In genomic region chr6:27810768-27811298, GRCh38 we compare ENCODE assay signal across 8 cellular contexts.
DNase-seq lines count a peak whose midpoint lies in the region; ATAC-seq and TF ChIP-seq lines count a peak whose summit lies in the region.

No MANE protein-coding gene starts in this region.

- no peaks in the 10 kb centered on the region for H3K36me3 Mint-ChIP-seq in CD4-positive, CD25-positive, alpha-beta regulatory T cell
- H3K36me3 Mint-ChIP-seq in brain, result no peaks in the 10 kb centered on the region

- no peak for TF ChIP-seq CTCF in brain (conservative IDR thresholded peaks at IDR 0.05)
- no peak for TF ChIP-seq CTCF in mucosa of descending colon (IDR thresholded peaks at IDR 0.05)

- H3K27me3 Mint-ChIP-seq in CD4-positive, CD25-positive, alpha-beta regulatory T cell, result peaks cover 6% of the 10 kb centered on the region
- H3K27me3 Mint-ChIP-seq in brain, result peaks cover 19% of the 10 kb centered on the region

- no peak for ATAC-seq in CD4-positive, CD25-positive, alpha-beta regulatory T cell (ENCODE audit: low read depth in 2 of 2)
- ATAC-seq in mucosa of descending colon (no peak), HG03457 (IDR thresholded peaks at IDR 0.05; ENCODE audit: unreplicated experiment) (no peak)

- peak overlapping the region; percentile 98 to 99 (median 98) for H3K27ac Mint-ChIP-seq in CD4-positive, CD25-positive, alpha-beta regulatory T cell
- H3K27ac Mint-ChIP-seq in brain, result peak overlapping the region; percentile 82 to 98 (median 96)

- H3K27me3 ChIP-seq in CD4-positive, CD25-positive, alpha-beta regulatory T cell (ENCODE audit: control insufficient read depth, insufficient read depth, low read length), result no peaks in the 10 kb centered on the region

- DNase-seq in CD4-positive, CD25-positive, alpha-beta regulatory T cell, result peak in 1 of 3 donors; percentile 69
- DNase-seq in M059J (ENCODE audit: low read depth), result peak; percentile 64
- DNase-seq in mucosa of descending colon, result peak in 1 of 3 donors; percentile 38
- DNase-seq in HuH-7 (ENCODE audit: low spot score), result no peak
- DNase-seq in midbrain (lab: John Stamatoyannopoulos, UW), result no peak
- DNase-seq in NCI-H1092 (lab: John Stamatoyannopoulos, UW), result no peak

- peak overlapping the region; percentile 92 for H3K4me3 ChIP-seq in CD4-positive, CD25-positive, alpha-beta regulatory T cell (ENCODE audit: low read depth, low read length)
- peak overlapping the region; percentile 47 for H3K4me3 ChIP-seq in mucosa of descending colon

- H3K4me1 ChIP-seq in CD4-positive, CD25-positive, alpha-beta regulatory T cell (ENCODE audit: control insufficient read depth, insufficient read depth, low read length, poor library complexity, severe bottlenecking), result peaks cover 57% of the 10 kb centered on the region
- peaks cover 29% of the 10 kb centered on the region for H3K4me1 ChIP-seq in mucosa of descending colon (ENCODE audit: low read depth)

- no peaks in the 10 kb centered on the region for H3K9me3 ChIP-seq in CD4-positive, CD25-positive, alpha-beta regulatory T cell (ENCODE audit: control insufficient read depth in 2 of 2, low read length in 2 of 2)
- no peaks in the 10 kb centered on the region for H3K9me3 ChIP-seq in mucosa of descending colon

- peaks cover 0 to 3% (median 0%) of the 10 kb centered on the region in 7 donors for H3K9me3 Mint-ChIP-seq in CD4-positive, CD25-positive, alpha-beta regulatory T cell
- peaks cover 0 to 5% (median 3%) of the 10 kb centered on the region in 5 experiments for H3K9me3 Mint-ChIP-seq in brain

- peak overlapping the region; percentile 92 for H3K27ac ChIP-seq in CD4-positive, CD25-positive, alpha-beta regulatory T cell (ENCODE audit: insufficient read depth, low read length, poor library complexity, severe bottlenecking)

- H3K4me1 Mint-ChIP-seq in CD4-positive, CD25-positive, alpha-beta regulatory T cell, result peaks cover 18 to 68% (median 37%) of the 10 kb centered on the region in 4 donors
- H3K4me1 Mint-ChIP-seq in brain, result peaks cover 70% of the 10 kb centered on the region

- peak overlapping the region; percentile 95 to 100 (median 97) for H3K4me3 Mint-ChIP-seq in CD4-positive, CD25-positive, alpha-beta regulatory T cell
- H3K4me3 Mint-ChIP-seq in brain, result peak overlapping the region; percentile 89 to 98 (median 96)

- intact Hi-C loops in mucosa of descending colon (cut with DNase I, micrococcal nuclease), result no loop called here

- no peaks in the 10 kb centered on the region for H3K36me3 ChIP-seq in CD4-positive, CD25-positive, alpha-beta regulatory T cell (ENCODE audit: control insufficient read depth, insufficient read depth, low read length)
- H3K36me3 ChIP-seq in mucosa of descending colon (ENCODE audit: low read depth), result peaks cover 4% of the 10 kb centered on the region
